In the genomic region with DNA sequence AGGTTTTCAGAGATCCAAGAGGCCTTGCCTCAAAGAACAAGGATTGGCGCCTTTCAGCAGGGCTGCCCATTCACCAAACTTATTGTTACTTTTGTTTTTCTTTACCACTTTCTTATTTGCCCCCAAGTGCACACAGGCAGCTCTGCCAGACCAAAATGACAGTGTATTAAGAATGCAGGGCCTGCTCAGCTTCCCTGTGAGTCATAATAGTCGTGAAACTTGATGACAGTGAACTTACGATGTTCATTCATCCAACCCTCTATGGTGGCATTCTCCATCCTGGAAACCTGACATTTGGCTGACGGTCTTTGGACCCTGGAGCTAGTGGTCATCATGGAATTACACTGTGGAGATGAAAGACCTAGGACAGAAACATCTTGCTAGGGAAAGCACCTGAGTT, we compare ENCODE assay signal across 19 cellular contexts. TPM values are rescaled to one million over a fixed set of nuclear protein-coding genes. Genes with fewer than 3 reads are reported as not detected.
DNase-seq lines count a peak whose midpoint lies in the region; ATAC-seq lines count a peak whose summit lies in the region.
"Had no signal": no experiment of that assay in that cellular context is flagged by ENCODE, and none has a peak within 500 bp of the region (broad histone marks: within the 10 kb centered on the region; RNA-seq: fewer than 3 reads in every experiment).

No MANE protein-coding gene starts in this region.

- H3K36me3 Mint-ChIP-seq in activated T-helper 17 cell treated with anti-CD3 and anti-CD28 coated beads, Interleukin-2, amount 50 U/mL, for 72 hours (ENCODE audit: low read depth): no peaks in the 10 kb centered on the region
- H3K36me3 Mint-ChIP-seq: T-cell had no signal

- H3K4me3 Mint-ChIP-seq in activated T-helper 17 cell treated with anti-CD3 and anti-CD28 coated beads, Interleukin-2, amount 50 U/mL, for 72 hours: no peak overlapping the region
- H3K4me3 Mint-ChIP-seq: nephron progenitor cell, T-cell had no signal

- DNase-seq in DMS 273 treated with DMSO at 0.1 percent for 48 hours (lab: John Stamatoyannopoulos, UW) (no peak), NCI-H1048 (lab: John Stamatoyannopoulos, UW) (no peak), NCI-H526 treated with DMSO at 0.1 percent for 48 hours (lab: John Stamatoyannopoulos, UW) (no peak)
- DNase-seq: activated T-cell treated with anti-CD3 and anti-CD28 coated beads, Interleukin-2, amount 50 U/mL, for 1 hour; AML-193; colonic mucosa; DMS53; hypothalamus; nephron progenitor cell; right cardiac atrium; stimulated activated naive CD4-positive, alpha-beta T cell; T-cell had no signal

- H3K27ac Mint-ChIP-seq in activated T-helper 17 cell treated with anti-CD3 and anti-CD28 coated beads, Interleukin-2, amount 50 U/mL, for 72 hours: no peak overlapping the region
- H3K27ac Mint-ChIP-seq: nephron progenitor cell, T-cell had no signal

- ATAC-seq in GM18511 (IDR thresholded peaks at IDR 0.05; ENCODE audit: unreplicated experiment): peak; percentile 39
- ATAC-seq in GM21717 (IDR thresholded peaks at IDR 0.05; ENCODE audit: unreplicated experiment): peak; percentile 31
- ATAC-seq in HG03354 (IDR thresholded peaks at IDR 0.05; ENCODE audit: poor library complexity, severe bottlenecking, unreplicated experiment): peak; percentile 29
- ATAC-seq in activated T-helper 17 cell treated with anti-CD3 and anti-CD28 coated beads, Interleukin-2, amount 50 U/mL, for 72 hours (replicated peaks): peak; percentile 38
- ATAC-seq in esophagus mucosa: no peak
- ATAC-seq: activated CD4-positive, CD25-positive, alpha-beta regulatory T cell treated with anti-CD3 and anti-CD28 coated beads, Interleukin-2, amount 50 U/mL, for 24 hours; right cardiac atrium; T-cell had no signal

- H3K27me3 Mint-ChIP-seq in activated T-helper 17 cell treated with anti-CD3 and anti-CD28 coated beads, Interleukin-2, amount 50 U/mL, for 72 hours: peaks cover 42% of the 10 kb centered on the region

- H3K9me3 Mint-ChIP-seq in activated T-helper 17 cell treated with anti-CD3 and anti-CD28 coated beads, Interleukin-2, amount 50 U/mL, for 72 hours: no peaks in the 10 kb centered on the region
- H3K9me3 Mint-ChIP-seq: nephron progenitor cell, T-cell had no signal

- peaks cover 12% of the 10 kb centered on the region for H3K4me1 Mint-ChIP-seq in activated T-helper 17 cell treated with anti-CD3 and anti-CD28 coated beads, Interleukin-2, amount 50 U/mL, for 72 hours
- H3K4me1 Mint-ChIP-seq: T-cell had no signal

RNA-seq across cellular contexts. Expression of a gene that starts 44.3 kb away (rescaled TPM):
- total RNA-seq in activated T-helper 17 cell treated with anti-CD3 and anti-CD28 coated beads, Interleukin-2, amount 50 U/mL, for 72 hours: not detected
- not detected for total RNA-seq in esophagus mucosa
- total RNA-seq: OCI-LY7 had no signal
